Comparison of ENCODE assay signal across 19 cellular contexts in genomic region chr14:101223147-101223546, GRCh38.
A peak's percentile ranks its signal among the peaks of the same experiment; 100 is the strongest.
DNase-seq lines count a peak whose midpoint lies in the region; ATAC-seq and TF ChIP-seq lines count a peak whose summit lies in the region.
"Had no signal": no experiment of that assay in that cellular context is flagged by ENCODE, and none has a peak within 500 bp of the region (broad histone marks: within the 10 kb centered on the region; RNA-seq: fewer than 3 reads in every experiment).

No MANE protein-coding gene starts in this region.

- TF ChIP-seq CTCF in prostate gland (IDR thresholded peaks at IDR 0.05), result no peak

- intact Hi-C loops in sciatic nerve (cut with DNase I) (no loop called here), prostate gland (cut with DNase I) (no loop called here)

- peak overlapping the region; percentile 36 for H3K27ac Mint-ChIP-seq in central memory CD8-positive, alpha-beta T cell (ENCODE audit: low read depth)
- H3K27ac Mint-ChIP-seq: activated CD4-positive, alpha-beta T cell treated with anti-CD3 and anti-CD28 coated beads for 36 hours had no signal

- no peaks in the 10 kb centered on the region for H3K36me3 Mint-ChIP-seq in central memory CD8-positive, alpha-beta T cell (ENCODE audit: insufficient read depth)

- no peaks in the 10 kb centered on the region for H3K36me3 ChIP-seq in prostate gland
- H3K36me3 ChIP-seq: breast epithelium had no signal

- H3K4me3 Mint-ChIP-seq in central memory CD8-positive, alpha-beta T cell, result no peak overlapping the region
- H3K4me3 Mint-ChIP-seq: activated CD4-positive, alpha-beta T cell treated with anti-CD3 and anti-CD28 coated beads for 36 hours had no signal

- no peaks in the 10 kb centered on the region for H3K27me3 ChIP-seq in prostate gland (replicated peaks; ENCODE audit: insufficient read depth)
- H3K27me3 ChIP-seq: breast epithelium, foreskin keratinocyte had no signal

- WGBS in prostate gland, result 81% methylated on average over 6 of the region's 6 CpGs

- DNase-seq in NCI-H1436 (lab: John Stamatoyannopoulos, UW), result peak; percentile 37
- DNase-seq in NCI-H1436 treated with DMSO at 0.1 percent for 48 hours (lab: John Stamatoyannopoulos, UW), result no peak
- DNase-seq in central memory CD8-positive, alpha-beta T cell (ENCODE audit: low spot score in 2 of 2), result peak in 1 of 2 donors; percentile 2
- peak; percentile 61 for DNase-seq in iPS-NIHi11 (ENCODE audit: low spot score)
- DNase-seq in sciatic nerve (ENCODE audit: low spot score), result peak; percentile 34
- DNase-seq in prostate gland (ENCODE audit: low spot score), result no peak
- no peak for DNase-seq in cerebellum (ENCODE audit: low spot score)
- no peak for DNase-seq in NK-92 (lab: John Stamatoyannopoulos, UW; ENCODE audit: unreplicated experiment)
- DNase-seq: activated CD4-positive, alpha-beta T cell treated with anti-CD3 and anti-CD28 coated beads for 36 hours; activated CD8-positive, alpha-beta memory T cell treated with anti-CD3 and anti-CD28 coated beads, Interleukin-2, amount 50 U/mL, for 48 hours; activated effector memory CD4-positive, alpha-beta T cell treated with anti-CD3 and anti-CD28 coated beads, Interleukin-2, amount 50 U/mL, for 16 hours; DMS79 treated with DMSO at 0.1 percent for 48 hours; foreskin keratinocyte; left cardiac atrium; NCI-H2171; NCI-H69; SIG-M5 had no signal

- ATAC-seq in central memory CD8-positive, alpha-beta T cell (replicated peaks; ENCODE audit: extremely low read depth, poor library complexity, severe bottlenecking), result no peak
- no peak for ATAC-seq in sciatic nerve
- ATAC-seq: activated CD4-positive, alpha-beta T cell treated with anti-CD3 and anti-CD28 coated beads for 36 hours; foreskin keratinocyte; left cardiac atrium had no signal

- H3K27me3 Mint-ChIP-seq in central memory CD8-positive, alpha-beta T cell, result peaks cover 67% of the 10 kb centered on the region
- H3K27me3 Mint-ChIP-seq: activated CD4-positive, alpha-beta T cell treated with anti-CD3 and anti-CD28 coated beads for 36 hours had no signal

- no peak overlapping the region for H3K27ac ChIP-seq in prostate gland
- H3K27ac ChIP-seq: 22Rv1, breast epithelium, foreskin keratinocyte had no signal

- no peak for TF ChIP-seq POLR2A in prostate gland (IDR thresholded peaks at IDR 0.05)

- no peaks in the 10 kb centered on the region for H3K9me3 ChIP-seq in prostate gland
- H3K9me3 ChIP-seq: breast epithelium had no signal

- H3K4me1 Mint-ChIP-seq in central memory CD8-positive, alpha-beta T cell, result no peaks in the 10 kb centered on the region
- H3K4me1 Mint-ChIP-seq: activated CD4-positive, alpha-beta T cell treated with anti-CD3 and anti-CD28 coated beads for 36 hours had no signal

- no peaks in the 10 kb centered on the region for H3K9me3 Mint-ChIP-seq in central memory CD8-positive, alpha-beta T cell

- H3K4me3 ChIP-seq in prostate gland, result no peak overlapping the region
- H3K4me3 ChIP-seq: breast epithelium had no signal

- no peaks in the 10 kb centered on the region for H3K4me1 ChIP-seq in prostate gland (replicated peaks)
- H3K4me1 ChIP-seq: breast epithelium, foreskin keratinocyte had no signal

Comparison
In these comparisons a context has a peak if more than half of its experiments do, and no peak if none do; other contexts are left out.
1. DNase-seq: peak in NCI-H1436 (single experiment), iPS-NIHi11 (single experiment) and sciatic nerve (single experiment); none in NCI-H1436 treated with DMSO at 0.1 percent for 48 hours (single experiment), prostate gland (single experiment), cerebellum (single experiment) and NK-92 (single experiment).